ENCODE assay signal across 39 cellular contexts in genomic region chr4:45399116-45399515, GRCh38.
"Had no signal": no experiment of that assay in that cellular context is flagged by ENCODE, and none has a peak within 500 bp of the region (broad histone marks: within the 10 kb centered on the region; RNA-seq: fewer than 3 reads in every experiment).

No MANE protein-coding gene starts in this region.

- FAIRE-seq: astrocyte, bronchial epithelial cell had no signal

- H3K4me1 Mint-ChIP-seq: activated naive CD4-positive, alpha-beta T cell treated with anti-CD3 and anti-CD28 coated beads, Interleukin-2, amount 10 ng/mL, durations not matched to agents 7 days and 5 days; activated naive CD4-positive, alpha-beta T cell treated with anti-CD3 and anti-CD28 coated beads, Interleukin-2, amount 50 U/mL, for 24 hours; activated naive CD8-positive, alpha-beta T cell treated with anti-CD3 and anti-CD28 coated beads for 36 hours; activated naive CD8-positive, alpha-beta T cell treated with anti-CD3 and anti-CD28 coated beads, Interleukin-2, amount 10 ng/mL, durations not matched to agents 7 days and 5 days; activated naive CD8-positive, alpha-beta T cell treated with anti-CD3 and anti-CD28 coated beads, Interleukin-2, amount 50 U/mL, for 24 hours; activated T-helper 17 cell treated with anti-CD3 and anti-CD28 coated beads, Interleukin-2, amount 50 U/mL, for 72 hours; brain; central memory CD8-positive, alpha-beta T cell had no signal

- H3K27ac ChIP-seq: adrenal gland, ascending aorta, body of pancreas, brain microvascular endothelial cell, breast epithelium, cardiac muscle cell had no signal

- H3K27ac Mint-ChIP-seq: activated naive CD4-positive, alpha-beta T cell treated with anti-CD3 and anti-CD28 coated beads for 36 hours; activated naive CD4-positive, alpha-beta T cell treated with anti-CD3 and anti-CD28 coated beads, Interleukin-2, amount 10 ng/mL, durations not matched to agents 7 days and 5 days; activated naive CD4-positive, alpha-beta T cell treated with anti-CD3 and anti-CD28 coated beads, Interleukin-2, amount 50 U/mL, for 24 hours; activated naive CD4-positive, alpha-beta T cell treated with anti-CD3 and anti-CD28 coated beads, Interleukin-2, amount 50 U/mL, for 72 hours; activated naive CD8-positive, alpha-beta T cell; activated naive CD8-positive, alpha-beta T cell treated with anti-CD3 and anti-CD28 coated beads for 36 hours; activated naive CD8-positive, alpha-beta T cell treated with anti-CD3 and anti-CD28 coated beads, Interleukin-2, amount 10 ng/mL, durations not matched to agents 7 days and 5 days; activated naive CD8-positive, alpha-beta T cell treated with anti-CD3 and anti-CD28 coated beads, Interleukin-2, amount 50 U/mL, for 24 hours; activated T-cell treated with anti-CD3 and anti-CD28 coated beads, Interleukin-2, amount 50 U/mL, for 24 hours; activated T-cell treated with anti-CD3 and anti-CD28 coated beads, Interleukin-2, amount 50 U/mL, for 72 hours; activated T-helper 1 cell treated with anti-CD3 and anti-CD28 coated beads, Interleukin-12 subunit alpha, Interleukin-12 subunit beta, Interleukin-2, Interleukin-4 antibody, amounts not matched to agents 30 ng/mL and 10 ng/mL and 1 ng/mL, durations not matched to agents 14 hours and 24 hours and 36 hours; activated T-helper 17 cell treated with anti-CD3 and anti-CD28 coated beads, Interleukin-2, amount 50 U/mL, for 72 hours; activated T-helper 2 cell treated with anti-CD3 and anti-CD28 coated beads, Interferon-gamma antibody, Interleukin-2, Interleukin-4, amounts not matched to agents 10 μg/mL and 5 μg/mL and 100 μg/mL, durations not matched to agents 14 hours and 24 hours and 36 hours; brain had no signal

- H3K36me3 ChIP-seq: adrenal gland, ascending aorta, brain microvascular endothelial cell, breast epithelium, cardiac muscle cell had no signal

- H3K4me1 ChIP-seq: adrenal gland, ascending aorta, body of pancreas, breast epithelium had no signal

- ATAC-seq: activated naive CD4-positive, alpha-beta T cell treated with anti-CD3 and anti-CD28 coated beads, Interleukin-2, amount 50 U/mL, for 72 hours; activated naive CD8-positive, alpha-beta T cell treated with anti-CD3 and anti-CD28 coated beads, Interleukin-2, amount 50 U/mL, for 24 hours; activated T-cell treated with anti-CD3 and anti-CD28 coated beads, Interleukin-2, amount 50 U/mL, for 4 hours; activated T-cell treated with anti-CD3 and anti-CD28 coated beads, Interleukin-2, amount 50 U/mL, for 72 hours; activated T-helper 17 cell treated with anti-CD3 and anti-CD28 coated beads, Interleukin-2, amount 50 U/mL, for 72 hours; body of pancreas had no signal

- H3K4me3 ChIP-seq: adrenal gland, ascending aorta, body of pancreas, breast epithelium, cardiac muscle cell had no signal

- H3K36me3 Mint-ChIP-seq: activated naive CD4-positive, alpha-beta T cell treated with anti-CD3 and anti-CD28 coated beads, Interleukin-2, amount 10 ng/mL, durations not matched to agents 7 days and 5 days; activated naive CD4-positive, alpha-beta T cell treated with anti-CD3 and anti-CD28 coated beads, Interleukin-2, amount 50 U/mL, for 24 hours; activated naive CD8-positive, alpha-beta T cell; activated naive CD8-positive, alpha-beta T cell treated with anti-CD3 and anti-CD28 coated beads for 36 hours; activated naive CD8-positive, alpha-beta T cell treated with anti-CD3 and anti-CD28 coated beads, Interleukin-2, amount 10 ng/mL, durations not matched to agents 7 days and 5 days; brain had no signal

- DNase-seq: activated effector memory CD4-positive, alpha-beta T cell treated with anti-CD3 and anti-CD28 coated beads, Interleukin-2, amount 50 U/mL, for 16 hours; activated effector memory CD4-positive, alpha-beta T cell treated with Interleukin-2 at 50 U/mL for 16 hours; activated gamma-delta T cell; activated gamma-delta T cell treated with Interleukin-2 at 50 U/mL for 16 hours; activated naive CD4-positive, alpha-beta T cell; activated naive CD4-positive, alpha-beta T cell treated with anti-CD3 and anti-CD28 coated beads for 36 hours; activated naive CD4-positive, alpha-beta T cell treated with anti-CD3 and anti-CD28 coated beads, Interleukin-2, amount 10 ng/mL, durations not matched to agents 7 days and 5 days; activated naive CD4-positive, alpha-beta T cell treated with anti-CD3 and anti-CD28 coated beads, Interleukin-2, amount 50 U/mL, for 16 hours; activated naive CD4-positive, alpha-beta T cell treated with Interleukin-2 at 50 U/mL for 16 hours; activated naive CD8-positive, alpha-beta T cell treated with anti-CD3 and anti-CD28 coated beads for 36 hours; activated naive CD8-positive, alpha-beta T cell treated with anti-CD3 and anti-CD28 coated beads, Interleukin-2, amount 10 ng/mL, durations not matched to agents 7 days and 5 days; activated naive CD8-positive, alpha-beta T cell treated with anti-CD3 and anti-CD28 coated beads, Interleukin-2, amount 50 U/mL, for 24 hours; activated T-cell treated with anti-CD3 and anti-CD28 coated beads, Interleukin-2, amount 50 U/mL, for 24 hours; activated T-cell treated with anti-CD3 and anti-CD28 coated beads, Interleukin-2, amount 50 U/mL, for 4 hours; activated T-cell treated with anti-CD3 and anti-CD28 coated beads, Interleukin-2, amount 50 U/mL, for 48 hours; activated T-cell treated with anti-CD3 and anti-CD28 coated beads, Interleukin-2, amount 50 U/mL, for 72 hours; adrenal gland; amniotic stem cell; amygdala; anterior cingulate cortex; aorta; body of pancreas; brain microvascular endothelial cell; caudate nucleus; central memory CD4-positive, alpha-beta T cell; cerebellar nuclear complex had no signal

- H3K27me3 ChIP-seq: adrenal gland, ascending aorta, body of pancreas, brain microvascular endothelial cell, breast epithelium, cardiac muscle cell had no signal

- H3K27me3 Mint-ChIP-seq: activated naive CD4-positive, alpha-beta T cell treated with anti-CD3 and anti-CD28 coated beads, Interleukin-2, amount 10 ng/mL, durations not matched to agents 7 days and 5 days; activated naive CD4-positive, alpha-beta T cell treated with anti-CD3 and anti-CD28 coated beads, Interleukin-2, amount 50 U/mL, for 24 hours; activated naive CD8-positive, alpha-beta T cell; activated naive CD8-positive, alpha-beta T cell treated with anti-CD3 and anti-CD28 coated beads for 36 hours; activated naive CD8-positive, alpha-beta T cell treated with anti-CD3 and anti-CD28 coated beads, Interleukin-2, amount 10 ng/mL, durations not matched to agents 7 days and 5 days; activated naive CD8-positive, alpha-beta T cell treated with anti-CD3 and anti-CD28 coated beads, Interleukin-2, amount 50 U/mL, for 24 hours; activated T-cell treated with anti-CD3 and anti-CD28 coated beads, Interleukin-2, amount 50 U/mL, for 24 hours; activated T-helper 17 cell treated with anti-CD3 and anti-CD28 coated beads, Interleukin-2, amount 50 U/mL, for 72 hours; brain; central memory CD8-positive, alpha-beta T cell had no signal

- H3K4me3 Mint-ChIP-seq: activated naive CD4-positive, alpha-beta T cell treated with anti-CD3 and anti-CD28 coated beads for 36 hours; activated naive CD4-positive, alpha-beta T cell treated with anti-CD3 and anti-CD28 coated beads, Interleukin-2, amount 10 ng/mL, durations not matched to agents 7 days and 5 days; activated naive CD4-positive, alpha-beta T cell treated with anti-CD3 and anti-CD28 coated beads, Interleukin-2, amount 50 U/mL, for 24 hours; activated naive CD8-positive, alpha-beta T cell; activated naive CD8-positive, alpha-beta T cell treated with anti-CD3 and anti-CD28 coated beads for 36 hours; activated naive CD8-positive, alpha-beta T cell treated with anti-CD3 and anti-CD28 coated beads, Interleukin-2, amount 10 ng/mL, durations not matched to agents 7 days and 5 days; activated naive CD8-positive, alpha-beta T cell treated with anti-CD3 and anti-CD28 coated beads, Interleukin-2, amount 50 U/mL, for 24 hours; activated T-cell treated with anti-CD3 and anti-CD28 coated beads, Interleukin-2, amount 50 U/mL, for 24 hours; activated T-cell treated with anti-CD3 and anti-CD28 coated beads, Interleukin-2, amount 50 U/mL, for 4 hours; activated T-cell treated with anti-CD3 and anti-CD28 coated beads, Interleukin-2, amount 50 U/mL, for 72 hours; activated T-helper 1 cell treated with anti-CD3 and anti-CD28 coated beads, Interleukin-12 subunit alpha, Interleukin-12 subunit beta, Interleukin-2, Interleukin-4 antibody, amounts not matched to agents 30 ng/mL and 10 ng/mL and 1 ng/mL, durations not matched to agents 14 hours and 24 hours and 36 hours; activated T-helper 17 cell treated with anti-CD3 and anti-CD28 coated beads, Interleukin-2, amount 50 U/mL, for 72 hours; brain; central memory CD8-positive, alpha-beta T cell had no signal

- H3K9me3 ChIP-seq: adrenal gland, ascending aorta, body of pancreas, breast epithelium had no signal
